In genomic region chr9:16450043-16450442, GRCh38 we compare ENCODE assay signal across 22 cellular contexts.
A peak's percentile ranks its signal among the peaks of the same experiment; 100 is the strongest.
DNase-seq lines count a peak whose midpoint lies in the region; ATAC-seq and TF ChIP-seq lines count a peak whose summit lies in the region.
"Had no signal": no experiment of that assay in that cellular context is flagged by ENCODE, and none has a peak within 500 bp of the region (broad histone marks: within the 10 kb centered on the region; RNA-seq: fewer than 3 reads in every experiment).

No MANE protein-coding gene starts in this region.

- H2AFZ ChIP-seq in MM.1S (ENCODE audit: low read length), result no peak overlapping the region

- TF ChIP-seq POLR2A in thyroid gland (IDR thresholded peaks at IDR 0.05), result no peak
- no peak for TF ChIP-seq POLR2A in body of pancreas (IDR thresholded peaks at IDR 0.05)

- H3K27me3 ChIP-seq in BLaER1 treated with 17β-estradiol and CSF1 and Interleukin-3, amounts not matched to agents 10 nM and 100 nM, result no peaks in the 10 kb centered on the region
- H3K27me3 ChIP-seq in MM.1S (replicated peaks; ENCODE audit: insufficient read depth, low read length) (no peaks in the 10 kb centered on the region), thyroid gland (no peaks in the 10 kb centered on the region), body of pancreas (no peaks in the 10 kb centered on the region)
- H3K27me3 ChIP-seq: BE2C had no signal

- no peaks in the 10 kb centered on the region for H3K9me2 ChIP-seq in MM.1S (replicated peaks; ENCODE audit: insufficient read depth, low read length)

- H3K79me2 ChIP-seq in MM.1S (ENCODE audit: low read length), result no peaks in the 10 kb centered on the region

- H3F3A ChIP-seq in MM.1S (ENCODE audit: insufficient read depth, low read length), result no peaks in the 10 kb centered on the region

- no peak for TF ChIP-seq CTCF in AG09319 (IDR thresholded peaks at IDR 0.05; ENCODE audit: low read depth, low read length)
- no peak for TF ChIP-seq CTCF in MM.1S (IDR thresholded peaks at IDR 0.05; ENCODE audit: low read length)
- no peak for TF ChIP-seq CTCF in thyroid gland (IDR thresholded peaks at IDR 0.05)
- TF ChIP-seq CTCF in body of pancreas (IDR thresholded peaks at IDR 0.05), result no peak

- peak overlapping the region in 7 of 11 experiments; percentile 3 to 56 (median 32); a peak in 13 of 22 replicates for H3K4me2 ChIP-seq in BLaER1 treated with 17β-estradiol and CSF1 and Interleukin-3, amounts not matched to agents 10 nM and 100 nM
- H3K4me2 ChIP-seq in MM.1S (ENCODE audit: low read depth, low read length), result no peak overlapping the region
- H3K4me2 ChIP-seq: A549 had no signal

- H3K27ac ChIP-seq in BLaER1 treated with 17β-estradiol and CSF1 and Interleukin-3, amounts not matched to agents 10 nM and 100 nM, result no peak overlapping the region
- 0 out of 2 replicates have a peak overlapping the region, but pooled peaks have one; percentile 21 for H3K27ac ChIP-seq in MM.1S (ENCODE audit: low read length)
- H3K27ac ChIP-seq in thyroid gland, result no peak overlapping the region
- H3K27ac ChIP-seq in body of pancreas, result no peak overlapping the region
- H3K27ac ChIP-seq: 22Rv1 had no signal

- H3K9me3 ChIP-seq in BLaER1 treated with 17β-estradiol and CSF1 and Interleukin-3, amounts not matched to agents 10 nM and 100 nM (replicated peaks in 1 of 11), result no peaks in the 10 kb centered on the region
- H3K9me3 ChIP-seq in MM.1S (replicated peaks; ENCODE audit: insufficient read depth, low read length), result no peaks in the 10 kb centered on the region
- no peaks in the 10 kb centered on the region for H3K9me3 ChIP-seq in thyroid gland
- H3K9me3 ChIP-seq in body of pancreas, result no peaks in the 10 kb centered on the region
- H3K9me3 ChIP-seq: A549, BE2C had no signal

- intact Hi-C loops in thyroid gland (cut with DNase I), result no loop called here
- intact Hi-C loops in body of pancreas (cut with DNase I), result no loop called here

- H3K9ac ChIP-seq in BLaER1 treated with 17β-estradiol and CSF1 and Interleukin-3, amounts not matched to agents 10 nM and 100 nM, result no peak overlapping the region
- H3K9ac ChIP-seq in MM.1S (ENCODE audit: low read length), result no peak overlapping the region

- no peak overlapping the region for H3K4me3 ChIP-seq in BLaER1 treated with 17β-estradiol and CSF1 and Interleukin-3, amounts not matched to agents 10 nM and 100 nM
- no peak overlapping the region for H3K4me3 ChIP-seq in MM.1S (ENCODE audit: low read length)
- H3K4me3 ChIP-seq in thyroid gland (replicated peaks in 1 of 3), result no peak overlapping the region
- H3K4me3 ChIP-seq in body of pancreas, result no peak overlapping the region
- H3K4me3 ChIP-seq: A549, GM12878 had no signal

- H4K20me1 ChIP-seq in BLaER1 treated with 17β-estradiol and CSF1 and Interleukin-3, amounts not matched to agents 10 nM and 100 nM, result no peaks in the 10 kb centered on the region
- no peaks in the 10 kb centered on the region for H4K20me1 ChIP-seq in MM.1S (ENCODE audit: insufficient read depth, low read length)

- peak; percentile 19 for DNase-seq in AG09319 (ENCODE audit: extremely low read depth, low read depth)
- DNase-seq in MM.1S, result no peak
- DNase-seq in thyroid gland, result no peak
- DNase-seq in SIG-M5 treated with dmso at 0.1 percent for 504 hours (lab: John Stamatoyannopoulos, UW; ENCODE audit: unreplicated experiment), result no peak
- DNase-seq in body of pancreas, result no peak
- DNase-seq: C1 segment of cervical spinal cord; CD4-positive, alpha-beta memory T cell; CD4-positive, CD25-positive, alpha-beta regulatory T cell; CD8-positive, alpha-beta memory T cell; DMS 273 treated with DMSO at 0.1 percent for 48 hours; DMS153; DMS53; DMS79; DND-41; EL; GDM1 had no signal

- no peaks in the 10 kb centered on the region for H3K36me3 ChIP-seq in BLaER1 treated with 17β-estradiol and CSF1 and Interleukin-3, amounts not matched to agents 10 nM and 100 nM
- H3K36me3 ChIP-seq in MM.1S (replicated peaks; ENCODE audit: insufficient read depth, low read length), result no peaks in the 10 kb centered on the region
- H3K36me3 ChIP-seq in thyroid gland, result no peaks in the 10 kb centered on the region
- no peaks in the 10 kb centered on the region for H3K36me3 ChIP-seq in body of pancreas (replicated peaks in 1 of 2; ENCODE audit: insufficient read depth in 1 of 2, low read depth in 2 of 2)
- H3K36me3 ChIP-seq: BE2C had no signal

- H3K4me1 ChIP-seq in BLaER1 treated with 17β-estradiol and CSF1 and Interleukin-3, amounts not matched to agents 10 nM and 100 nM, result peaks cover 0 to 19% (median 10%) of the 10 kb centered on the region in 10 experiments; a peak in 13 of 20 replicates
- H3K4me1 ChIP-seq in MM.1S (ENCODE audit: low read length) (no peaks in the 10 kb centered on the region), thyroid gland (no peaks in the 10 kb centered on the region), body of pancreas (no peaks in the 10 kb centered on the region)

- ATAC-seq in SK-N-SH treated with all-trans-retinoic acid at 6 μM for 48 hours, result no peak
- no peak for ATAC-seq in body of pancreas
- ATAC-seq: A549 had no signal

TF ChIP-seq in SK-N-SH treated with all-trans-retinoic acid at 6 μM for 48 hours, 23 proteins besides CTCF, POLR2A, EP300 and RAD21 (continues in another document):
- TF ChIP-seq TOX (CRISPR knock-in tag; IDR thresholded peaks at IDR 0.05; ENCODE audit: borderline replicate concordance), result no peak
- no peak for TF ChIP-seq BACH2 (CRISPR knock-in tag; IDR thresholded peaks at IDR 0.05; ENCODE audit: borderline replicate concordance)
- no peak for TF ChIP-seq ESRRG (CRISPR knock-in tag; IDR thresholded peaks at IDR 0.05)
- TF ChIP-seq, protein P1, sequence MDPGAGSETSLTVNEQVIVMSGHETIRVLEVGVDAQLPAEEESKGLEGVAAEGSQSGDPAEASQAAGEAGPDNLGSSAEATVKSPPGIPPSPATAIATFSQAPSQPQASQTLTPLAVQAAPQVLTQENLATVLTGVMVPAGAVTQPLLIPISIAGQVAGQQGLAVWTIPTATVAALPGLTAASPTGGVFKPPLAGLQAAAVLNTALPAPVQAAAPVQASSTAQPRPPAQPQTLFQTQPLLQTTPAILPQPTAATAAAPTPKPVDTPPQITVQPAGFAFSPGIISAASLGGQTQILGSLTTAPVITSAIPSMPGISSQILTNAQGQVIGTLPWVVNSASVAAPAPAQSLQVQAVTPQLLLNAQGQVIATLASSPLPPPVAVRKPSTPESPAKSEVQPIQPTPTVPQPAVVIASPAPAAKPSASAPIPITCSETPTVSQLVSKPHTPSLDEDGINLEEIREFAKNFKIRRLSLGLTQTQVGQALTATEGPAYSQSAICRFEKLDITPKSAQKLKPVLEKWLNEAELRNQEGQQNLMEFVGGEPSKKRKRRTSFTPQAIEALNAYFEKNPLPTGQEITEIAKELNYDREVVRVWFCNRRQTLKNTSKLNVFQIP (CRISPR knock-in tag; IDR thresholded peaks at IDR 0.05; ENCODE audit: borderline replicate concordance, low read depth), result no peak
- TF ChIP-seq SNAI2 (CRISPR knock-in tag; IDR thresholded peaks at IDR 0.05), result no peak
- no peak for TF ChIP-seq ISL1 (CRISPR knock-in tag; IDR thresholded peaks at IDR 0.05)
- peak; percentile 53; the same call in 1 of the 2 replicates for TF ChIP-seq CSRNP3 (CRISPR knock-in tag; IDR thresholded peaks at IDR 0.05)
- TF ChIP-seq CSDC2 (CRISPR knock-in tag; IDR thresholded peaks at IDR 0.05), result no peak
- peak; percentile 96 for TF ChIP-seq TCF4 (CRISPR knock-in tag; IDR thresholded peaks at IDR 0.05; ENCODE audit: borderline replicate concordance)
- TF ChIP-seq, protein P2, sequence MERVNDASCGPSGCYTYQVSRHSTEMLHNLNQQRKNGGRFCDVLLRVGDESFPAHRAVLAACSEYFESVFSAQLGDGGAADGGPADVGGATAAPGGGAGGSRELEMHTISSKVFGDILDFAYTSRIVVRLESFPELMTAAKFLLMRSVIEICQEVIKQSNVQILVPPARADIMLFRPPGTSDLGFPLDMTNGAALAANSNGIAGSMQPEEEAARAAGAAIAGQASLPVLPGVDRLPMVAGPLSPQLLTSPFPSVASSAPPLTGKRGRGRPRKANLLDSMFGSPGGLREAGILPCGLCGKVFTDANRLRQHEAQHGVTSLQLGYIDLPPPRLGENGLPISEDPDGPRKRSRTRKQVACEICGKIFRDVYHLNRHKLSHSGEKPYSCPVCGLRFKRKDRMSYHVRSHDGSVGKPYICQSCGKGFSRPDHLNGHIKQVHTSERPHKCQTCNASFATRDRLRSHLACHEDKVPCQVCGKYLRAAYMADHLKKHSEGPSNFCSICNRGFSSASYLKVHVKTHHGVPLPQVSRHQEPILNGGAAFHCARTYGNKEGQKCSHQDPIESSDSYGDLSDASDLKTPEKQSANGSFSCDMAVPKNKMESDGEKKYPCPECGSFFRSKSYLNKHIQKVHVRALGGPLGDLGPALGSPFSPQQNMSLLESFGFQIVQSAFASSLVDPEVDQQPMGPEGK (CRISPR knock-in tag; IDR thresholded peaks at IDR 0.05; ENCODE audit: borderline replicate concordance), result no peak
- TF ChIP-seq ZC3H10 (CRISPR knock-in tag; IDR thresholded peaks at IDR 0.05), result no peak
